Comparison of ENCODE assay signal across 18 cellular contexts in genomic region chr9:114226289-114227055, GRCh38.
"Had no signal": no experiment of that assay in that cellular context is flagged by ENCODE, and none has a peak within 500 bp of the region (broad histone marks: within the 10 kb centered on the region; RNA-seq: fewer than 3 reads in every experiment).

No MANE protein-coding gene starts in this region.

- H3K4me3 ChIP-seq: ascending aorta, cardiac muscle cell, colonic mucosa, esophagus muscularis mucosa, mucosa of descending colon, prostate gland, spleen, thoracic aorta had no signal

- H3K27ac ChIP-seq: ascending aorta, cardiac muscle cell, colonic mucosa, esophagus muscularis mucosa, prostate gland, spleen had no signal

- H3K27me3 ChIP-seq: ascending aorta, cardiac muscle cell, colonic mucosa had no signal

- H3K36me3 ChIP-seq: ascending aorta, cardiac muscle cell, colonic mucosa, esophagus muscularis mucosa, prostate gland, spleen, thoracic aorta had no signal

- H3K9me3 ChIP-seq: ascending aorta, colonic mucosa, esophagus muscularis mucosa, mucosa of descending colon, prostate gland, spleen, thoracic aorta had no signal

- ATAC-seq: activated CD4-positive, alpha-beta T cell treated with anti-CD3 and anti-CD28 coated beads for 36 hours; activated CD8-positive, alpha-beta memory T cell treated with anti-CD3 and anti-CD28 coated beads, Interleukin-2, amount 10 ng/mL, durations not matched to agents 7 days and 5 days; activated naive CD8-positive, alpha-beta T cell treated with anti-CD3 and anti-CD28 coated beads, Interleukin-2, amount 50 U/mL, for 24 hours; left lobe of liver; mucosa of descending colon; naive thymus-derived CD8-positive, alpha-beta T cell had no signal

- DNase-seq: activated CD4-positive, alpha-beta memory T cell treated with anti-CD3 and anti-CD28 coated beads for 36 hours; activated CD4-positive, alpha-beta T cell treated with anti-CD3 and anti-CD28 coated beads for 36 hours; activated CD8-positive, alpha-beta memory T cell treated with anti-CD3 and anti-CD28 coated beads, Interleukin-2, amount 10 ng/mL, durations not matched to agents 7 days and 5 days; activated naive CD4-positive, alpha-beta T cell treated with anti-CD3 and anti-CD28 coated beads for 36 hours; activated naive CD8-positive, alpha-beta T cell treated with anti-CD3 and anti-CD28 coated beads, Interleukin-2, amount 50 U/mL, for 24 hours; activated T-cell treated with anti-CD3 and anti-CD28 coated beads, Interleukin-2, amount 50 U/mL, for 1 hour; colonic mucosa; hippocampal formation; mucosa of descending colon; naive thymus-derived CD8-positive, alpha-beta T cell; nucleus accumbens; spleen had no signal

- H3K4me1 ChIP-seq: colonic mucosa, prostate gland had no signal
